26 cellular contexts compared by ENCODE assay signal in genomic region chr22:28599693-28600092, GRCh38.
"Had no signal": no experiment of that assay in that cellular context is flagged by ENCODE, and none has a peak within 500 bp of the region (broad histone marks: within the 10 kb centered on the region; RNA-seq: fewer than 3 reads in every experiment).

No MANE protein-coding gene starts in this region.

- DNase-seq: Karpas-422, KBM-7, MM.1S, MV-4-11, NCI-H1092, NCI-H1105, NCI-H1417 treated with DMSO at 0.1 percent for 48 hours, NCI-H1436 treated with DMSO at 0.1 percent for 48 hours, NCI-H1694 treated with DMSO at 0.1 percent for 48 hours, NCI-H187 treated with DMSO at 0.1 percent for 48 hours, NCI-H2029, NCI-H2081, NCI-H2171, NCI-H226, NCI-H446 treated with DMSO at 0.1 percent for 48 hours, NCI-H510A, NCI-H524, NCI-H526, NCI-H774, PC-9, SHP77, SIG-M5, SJCRH30 had no signal

- H3K9me3 ChIP-seq: SJCRH30 had no signal

- H2AFZ ChIP-seq: PC-9 had no signal

- H3K27me3 ChIP-seq: SJCRH30 had no signal

- H3K9ac ChIP-seq: KMS-11 had no signal

- H3K36me3 ChIP-seq: SJCRH30 had no signal

- H3K4me2 ChIP-seq: KMS-11, PC-9 had no signal

- H3K4me1 ChIP-seq: SJCRH30 had no signal

- H3K4me3 ChIP-seq: PC-9, SJCRH30, SK-N-MC had no signal

- H3K27ac ChIP-seq: KMS-11, PC-9, RWPE1, SJCRH30, SK-N-MC had no signal
